In the genomic region with DNA sequence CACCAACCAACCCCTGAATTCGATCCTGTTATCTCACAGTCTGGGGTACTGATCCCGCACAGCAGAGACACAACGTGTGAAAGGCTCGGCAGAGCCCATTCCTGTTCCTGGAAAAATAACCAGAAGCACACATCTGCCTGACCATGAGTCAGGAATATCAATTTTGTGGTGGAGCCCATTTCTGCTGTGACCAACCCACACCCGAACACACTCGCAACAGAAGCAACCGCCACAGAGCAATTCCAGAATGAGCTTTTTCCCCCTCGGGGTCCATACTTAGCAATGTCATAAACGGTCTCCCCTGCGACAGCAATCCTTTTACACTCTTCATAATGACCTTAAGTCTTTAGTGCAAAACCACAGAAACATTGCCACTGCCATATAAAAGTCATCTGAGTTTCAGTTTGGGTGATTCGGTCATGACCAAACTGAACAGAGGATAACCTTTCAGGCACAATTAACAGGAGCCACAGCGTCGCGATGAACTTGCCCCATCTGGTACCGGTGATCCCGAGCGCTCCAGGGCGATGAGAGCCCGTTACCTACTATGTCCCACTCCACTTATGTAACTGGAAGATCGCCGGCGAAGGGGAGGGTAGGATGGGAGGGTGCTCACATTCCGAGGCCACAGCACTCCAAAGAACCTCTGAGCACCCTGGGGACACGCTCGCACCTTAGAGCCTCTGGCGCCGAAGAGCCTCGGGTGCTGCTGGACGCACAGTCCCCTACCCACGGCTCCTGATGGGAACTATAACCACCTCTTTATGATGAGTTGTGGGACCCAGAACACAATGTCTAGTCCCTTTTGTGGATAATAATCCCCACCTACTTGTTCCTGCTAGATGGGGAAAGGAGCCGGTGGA, we compare ENCODE assay signal across 9 cellular contexts. TPM values are rescaled to one million over a fixed set of nuclear protein-coding genes. Genes with fewer than 3 reads are reported as not detected.
DNase-seq lines count a peak whose midpoint lies in the region; ATAC-seq and TF ChIP-seq lines count a peak whose summit lies in the region.
"Had no signal": no experiment of that assay in that cellular context is flagged by ENCODE, and none has a peak within 500 bp of the region (broad histone marks: within the 10 kb centered on the region; RNA-seq: fewer than 3 reads in every experiment).

No MANE protein-coding gene starts in this region.

- TF ChIP-seq EP300 in ovary (IDR thresholded peaks at IDR 0.05): no peak

- H3K9me3 ChIP-seq in ovary: no peaks in the 10 kb centered on the region

- DNase-seq in HS-5 (ENCODE audit: low read depth) (peak; percentile 0), foreskin fibroblast (peak in 1 of 2 donors; percentile 62), ovary (peak; percentile 28 to 47 (median 42)), midbrain (lab: John Stamatoyannopoulos, UW) (no peak), OCI-M2 (lab: John Stamatoyannopoulos, UW; ENCODE audit: unreplicated experiment) (no peak), MV-4-11 (lab: John Stamatoyannopoulos, UW) (no peak)
- no peak for DNase-seq in activated T-cell treated with anti-CD3 and anti-CD28 coated beads, Interleukin-2, amount 50 U/mL, for 4 hours

- no peaks in the 10 kb centered on the region for H3K9me3 Mint-ChIP-seq in activated T-cell treated with anti-CD3 and anti-CD28 coated beads, Interleukin-2, amount 50 U/mL, for 4 hours

- H3K4me1 ChIP-seq in ovary (ENCODE audit: insufficient read depth): peaks cover 5% of the 10 kb centered on the region

- peak overlapping the region; percentile 54 to 82 for H3K4me3 ChIP-seq in foreskin fibroblast (ENCODE audit: low read depth in 1 of 2, low read length in 2 of 2)
- peak overlapping the region; percentile 83 for H3K4me3 ChIP-seq in ovary

- H3K4me1 Mint-ChIP-seq in activated T-cell treated with anti-CD3 and anti-CD28 coated beads, Interleukin-2, amount 50 U/mL, for 4 hours (ENCODE audit: low read depth): peaks cover 61% of the 10 kb centered on the region

- ATAC-seq in activated T-cell treated with anti-CD3 and anti-CD28 coated beads, Interleukin-2, amount 50 U/mL, for 4 hours: peak; percentile 21 to 23

- peak overlapping the region; percentile 94 for H3K4me3 Mint-ChIP-seq in activated T-cell treated with anti-CD3 and anti-CD28 coated beads, Interleukin-2, amount 50 U/mL, for 4 hours

- no peaks in the 10 kb centered on the region for H3K27me3 ChIP-seq in ovary

- H3K27me3 Mint-ChIP-seq in activated T-cell treated with anti-CD3 and anti-CD28 coated beads, Interleukin-2, amount 50 U/mL, for 4 hours (ENCODE audit: low read depth): no peaks in the 10 kb centered on the region

- WGBS in ovary, 3 donors: 37 to 48% (median 43%) methylated on average over 31 of the region's 31 CpGs

- intact Hi-C loops in ovary (cut with DNase I): no loop called here

- peaks cover 4% of the 10 kb centered on the region for H3K36me3 Mint-ChIP-seq in activated T-cell treated with anti-CD3 and anti-CD28 coated beads, Interleukin-2, amount 50 U/mL, for 4 hours (ENCODE audit: insufficient read depth)

- H3K27ac ChIP-seq in C4-2B (peak overlapping the region; percentile 87), ovary (peak overlapping the region; percentile 98 to 99)

- no peaks in the 10 kb centered on the region for H3K36me3 ChIP-seq in ovary

- TF ChIP-seq POLR2A in ovary (IDR thresholded peaks at IDR 0.05): no peak

- TF ChIP-seq CTCF in C4-2B (conservative IDR thresholded peaks at IDR 0.05) (no peak), foreskin fibroblast (IDR thresholded peaks at IDR 0.05; ENCODE audit: low read depth, low read length) (no peak), ovary (IDR thresholded peaks at IDR 0.05) (no peak)

RNA-seq across cellular contexts. Expression of a gene that starts 1.1 kb away (rescaled TPM):
- 10 to 100 TPM; 42.6 to 46.7 (median 45.7) TPM for total RNA-seq in activated T-cell treated with anti-CD3 and anti-CD28 coated beads, Interleukin-2, amount 50 U/mL, for 4 hours
- total RNA-seq in ovary: 10 to 100 TPM; 46.4 to 91.2 (median 62.4) TPM
- polyA plus RNA-seq in ovary: 10 to 100 TPM; 26.8 to 29.6 TPM

RNA-seq across cellular contexts. Expression of a gene that starts 47.7 kb away (rescaled TPM):
- total RNA-seq in activated T-cell treated with anti-CD3 and anti-CD28 coated beads, Interleukin-2, amount 50 U/mL, for 4 hours: not detected
- not detected for total RNA-seq in ovary
- polyA plus RNA-seq in ovary: not detected
- total RNA-seq: NCI-H460 had no signal

Comparison
In these comparisons a context has a peak if more than half of its experiments do, and no peak if none do; other contexts are left out.
1. DNase-seq: peak in HS-5 (single experiment) and ovary (5 of 5); none in activated T-cell treated with anti-CD3 and anti-CD28 coated beads, Interleukin-2, amount 50 U/mL, for 4 hours (single experiment), midbrain (single experiment), OCI-M2 (single experiment) and MV-4-11 (single experiment).